16 cellular contexts compared by ENCODE assay signal in the genomic region with DNA sequence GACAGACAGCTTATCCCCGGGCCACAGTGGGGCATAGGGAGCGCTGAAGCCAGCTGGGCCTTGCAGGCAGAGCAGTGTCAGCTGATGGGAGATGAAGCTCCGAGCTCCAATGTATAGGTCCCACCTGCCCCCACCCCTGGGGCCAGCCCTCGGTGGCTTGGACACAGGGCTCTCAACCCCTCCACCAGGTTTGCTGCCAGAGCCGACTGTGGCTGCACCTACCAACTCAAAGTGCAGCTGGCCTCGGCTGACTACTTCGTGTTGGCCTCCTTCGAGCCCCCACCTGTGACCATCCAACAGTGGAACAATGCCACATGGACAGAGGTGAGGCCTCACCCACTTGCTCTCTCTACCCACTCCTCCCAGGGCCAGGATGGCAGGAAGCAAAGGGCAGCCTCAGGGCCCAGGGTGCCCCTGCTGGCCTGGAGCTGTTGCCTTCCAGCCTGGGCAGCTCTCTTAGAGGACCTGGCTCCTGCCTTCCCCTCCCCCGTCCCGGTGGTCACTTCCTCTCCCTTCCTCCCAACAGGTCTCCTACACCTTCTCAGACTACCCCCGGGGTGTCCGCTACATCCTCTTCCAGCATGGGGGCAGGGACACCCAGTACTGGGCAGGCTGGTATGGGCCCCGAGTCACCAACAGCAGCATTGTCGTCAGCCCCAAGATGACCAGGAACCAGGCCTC. TPM values are rescaled to one million over a fixed set of nuclear protein-coding genes. Genes with fewer than 3 reads are reported as not detected.
DNase-seq lines count a peak whose midpoint lies in the region; ATAC-seq and TF ChIP-seq lines count a peak whose summit lies in the region.
"Had no signal": no experiment of that assay in that cellular context is flagged by ENCODE, and none has a peak within 500 bp of the region (broad histone marks: within the 10 kb centered on the region; RNA-seq: fewer than 3 reads in every experiment).

No MANE protein-coding gene starts in this region.

- no peak overlapping the region; the same call in 1 of the 2 replicates for H3K27ac Mint-ChIP-seq in GM23338

- peak; percentile 23; the same call in 1 of the 2 replicates for ATAC-seq in Panc1
- ATAC-seq in GM23338, result no peak

- H3K27ac ChIP-seq in Panc1 (ENCODE audit: low read length), result no peak overlapping the region
- no peak overlapping the region for H3K27ac ChIP-seq in smooth muscle cell (ENCODE audit: low read depth)
- no peak overlapping the region for H3K27ac ChIP-seq in GM23338 (ENCODE audit: low read depth)
- H3K27ac ChIP-seq: C4-2B, GM23248, RWPE1, SJSA1 had no signal

- H3K4me2 ChIP-seq in smooth muscle cell (no peak overlapping the region), GM23338 (no peak overlapping the region)

- H3F3A ChIP-seq in smooth muscle cell (ENCODE audit: low read depth) (no peaks in the 10 kb centered on the region), GM23338 (replicated peaks; ENCODE audit: low read depth) (peaks cover 35% of the 10 kb centered on the region)

- H3K9me3 ChIP-seq in Panc1 (ENCODE audit: control insufficient read depth, insufficient read depth, low read depth, low read length), result no peaks in the 10 kb centered on the region
- H3K9me3 ChIP-seq in smooth muscle cell (replicated peaks; ENCODE audit: low read depth), result no peaks in the 10 kb centered on the region
- H3K9me3 ChIP-seq: SJSA1 had no signal

- in situ Hi-C loops in Panc1 (cut with HindIII; ENCODE audit: low pct_unique_long_range_greater_than_20kb, low sequenced_read_pairs), result no loop called here

- H3K9me3 Mint-ChIP-seq in GM23338, result no peaks in the 10 kb centered on the region

- CTCF ChIA-PET in Panc1 (lab: Charles Lee), result interaction anchor here (0.9 to 1.4 kb wide), 2 partner anchors 9 to 48 kb away, joined by 5 to 7 read pairs; partner anchors contain the start of gene FBXO6

- peak; percentile 54 for DNase-seq in H7
- no peak for DNase-seq in Panc1 (ENCODE audit: low read depth, low spot score)
- peak; percentile 11 for DNase-seq in iPS-NIHi11 (ENCODE audit: low spot score)
- DNase-seq in foreskin fibroblast, result no peak
- no peak for DNase-seq in smooth muscle cell (lab: John Stamatoyannopoulos, UW; ENCODE audit: unreplicated experiment)
- DNase-seq in GM23338 (ENCODE audit: low spot score), result no peak
- DNase-seq: DND-41, GM23248, KG1, NCI-H1417 treated with DMSO at 0.1 percent for 48 hours, NCI-H2029, NCI-H2171 treated with DMSO at 0.1 percent for 48 hours, NCI-H748 treated with DMSO at 0.1 percent for 48 hours had no signal

- intact Hi-C loops in Panc1 (cut with micrococcal nuclease; ENCODE audit: unreplicated experiment), result no loop called here

- H2AFZ ChIP-seq in smooth muscle cell (ENCODE audit: low read depth), result no peak overlapping the region
- H2AFZ ChIP-seq in GM23338, result no peak overlapping the region
- H2AFZ ChIP-seq: GM23248 had no signal

- H3K27me3 ChIP-seq in H7 (ENCODE audit: control insufficient read depth, insufficient read depth, low read length) (no peaks in the 10 kb centered on the region), Panc1 (ENCODE audit: control insufficient read depth, insufficient read depth, low read length) (no peaks in the 10 kb centered on the region), smooth muscle cell (ENCODE audit: low read depth) (no peaks in the 10 kb centered on the region), GM23338 (ENCODE audit: insufficient read depth) (no peaks in the 10 kb centered on the region)
- H3K27me3 ChIP-seq: SJSA1 had no signal

- no peak overlapping the region for H3K9ac ChIP-seq in smooth muscle cell (ENCODE audit: low read depth)
- H3K9ac ChIP-seq: GM23248 had no signal

- BruUV-seq in Panc1 (replicated peaks; lab: Mats Ljungman, UMichigan), result no TSS peak

- TF ChIP-seq CTCF in Panc1 (IDR thresholded peaks at IDR 0.05), result no peak
- TF ChIP-seq CTCF in foreskin fibroblast (IDR thresholded peaks at IDR 0.05; ENCODE audit: low read depth, low read length), result no peak
- TF ChIP-seq CTCF in smooth muscle cell (IDR thresholded peaks at IDR 0.05; ENCODE audit: borderline replicate concordance, insufficient read depth, poor library complexity, severe bottlenecking), result no peak
- no peak for TF ChIP-seq CTCF in GM23338 (conservative IDR thresholded peaks at IDR 0.05; ENCODE audit: low read depth in 2 of 2)

- H3K27me3 Mint-ChIP-seq in GM23338 (ENCODE audit: insufficient read depth, low read depth, poor library complexity), result peaks cover 24% of the 10 kb centered on the region

- H3K4me3 ChIP-seq in H7 (ENCODE audit: insufficient read depth, low read depth, low read length) (no peak overlapping the region), Panc1 (ENCODE audit: low read depth in 2 of 2, low read length in 2 of 2) (no peak overlapping the region), foreskin fibroblast (ENCODE audit: low read depth in 1 of 2, low read length in 2 of 2) (no peak overlapping the region), smooth muscle cell (no peak overlapping the region), GM23338 (no peak overlapping the region)
- H3K4me3 ChIP-seq: GM23248, SJSA1 had no signal

- POLR2A ChIA-PET in Panc1 (lab: Charles Lee), result no interaction called here

- peaks cover 13% of the 10 kb centered on the region for H3K4me1 Mint-ChIP-seq in GM23338

- no peaks in the 10 kb centered on the region for H3K9me2 ChIP-seq in GM23338 (ENCODE audit: insufficient read depth)

- H3K36me3 ChIP-seq in H7 (replicated peaks; ENCODE audit: control insufficient read depth, insufficient read depth, low read length) (peaks cover 58% of the 10 kb centered on the region), Panc1 (ENCODE audit: control insufficient read depth, insufficient read depth, low read length) (peaks cover 2% of the 10 kb centered on the region; the same call in 1 of the 2 replicates), smooth muscle cell (ENCODE audit: low read depth) (no peaks in the 10 kb centered on the region), GM23338 (ENCODE audit: insufficient read depth) (peaks cover 42% of the 10 kb centered on the region)

- H3K79me2 ChIP-seq in smooth muscle cell (ENCODE audit: low read depth) (no peaks in the 10 kb centered on the region), GM23338 (replicated peaks; ENCODE audit: insufficient read depth) (peaks cover 15% of the 10 kb centered on the region)

- WGBS in smooth muscle cell (ENCODE audit: low lambda C conversion rate), result 97% methylated on average over 14 of the region's 14 CpGs

- H3K4me1 ChIP-seq in Panc1 (ENCODE audit: control insufficient read depth, insufficient read depth, low read length) (peaks cover 8% of the 10 kb centered on the region; the same call in 1 of the 2 replicates), smooth muscle cell (ENCODE audit: low read depth) (no peaks in the 10 kb centered on the region), GM23338 (ENCODE audit: insufficient read depth) (peaks cover 5% of the 10 kb centered on the region; the same call in 1 of the 2 replicates)
- H3K4me1 ChIP-seq: SJSA1 had no signal

- no peak overlapping the region for H3K4me3 Mint-ChIP-seq in GM23338

- H4K20me1 ChIP-seq in smooth muscle cell (ENCODE audit: low read depth) (no peaks in the 10 kb centered on the region), GM23338 (replicated peaks; ENCODE audit: insufficient read depth) (peaks cover 25% of the 10 kb centered on the region)

- peaks cover 89% of the 10 kb centered on the region for H3K36me3 Mint-ChIP-seq in GM23338 (ENCODE audit: low read depth)

TF ChIP-seq in GM23338, 12 proteins besides CTCF, POLR2A, EP300 and RAD21 (continues in another document):
- TF ChIP-seq ZNF114 (CRISPR knock-in tag; IDR thresholded peaks at IDR 0.05), result no peak

RNA-seq across cellular contexts. Expression of gene MAD2L2, which starts 7.7 kb away (rescaled TPM):
- 786 and 983 TPM in 2 replicates for total RNA-seq in H7 (2014; rRNA removed; shearing (Covaris generic))
- total RNA-seq in Panc1 (2021; ENCODE audit: unreplicated experiment) (84.8 TPM), smooth muscle cell (34.0 and 46.0 TPM in 2 replicates)
- 115 TPM for polyA plus RNA-seq in Panc1 (2012; ENCODE audit: insufficient read length)
- polyA plus RNA-seq in smooth muscle cell (81.2 and 87.4 TPM in 2 replicates), GM23338 (2016; fragmentation: Nextera tagmentation; extraction: Ambion mirVana) (478 and 498 TPM in 2 replicates)
- total RNA-seq in GM23338 (2014; rRNA removed; shearing (Covaris generic)), result 474 and 552 TPM in 2 replicates

RNA-seq across cellular contexts. Expression of gene FBXO6, which starts 9.2 kb away (rescaled TPM):
- total RNA-seq in H7 (2014; rRNA removed; shearing (Covaris generic)), result 1.7 and 3.4 TPM in 2 replicates
- total RNA-seq in Panc1 (2021; ENCODE audit: unreplicated experiment), result 37.5 TPM
- polyA plus RNA-seq in Panc1 (2012; ENCODE audit: insufficient read length), result 64.6 TPM
- total RNA-seq in smooth muscle cell, result 4.3 and 7.4 TPM in 2 replicates
- polyA plus RNA-seq in smooth muscle cell, result 12.8 and 13.2 TPM in 2 replicates
- 0.58 and 0.90 TPM in 2 replicates for total RNA-seq in GM23338 (2014; rRNA removed; shearing (Covaris generic))
- polyA plus RNA-seq in GM23338 (2016; fragmentation: Nextera tagmentation; extraction: Ambion mirVana), result 0.40 and 0.89 TPM in 2 replicates

RNA-seq across cellular contexts. Expression of gene DRAXIN, which starts 18.3 kb away (rescaled TPM):
- 52.4 and 60.1 TPM in 2 replicates for total RNA-seq in H7 (2014; rRNA removed; shearing (Covaris generic))
- 0.13 TPM for total RNA-seq in Panc1 (2021; ENCODE audit: unreplicated experiment)
- 0.11 TPM for polyA plus RNA-seq in Panc1 (2012; ENCODE audit: insufficient read length)
- 0.09 TPM in 1 of 2 replicates, not detected in the other for total RNA-seq in smooth muscle cell
- polyA plus RNA-seq in smooth muscle cell, result 0.15 and 0.27 TPM in 2 replicates
- total RNA-seq in GM23338 (2014; rRNA removed; shearing (Covaris generic)), result 22.6 and 23.0 TPM in 2 replicates
- polyA plus RNA-seq in GM23338 (2016; fragmentation: Nextera tagmentation; extraction: Ambion mirVana), result 7.4 and 7.6 TPM in 2 replicates
- total RNA-seq: SJSA1 had no signal

RNA-seq across cellular contexts. Expression of gene FBXO44, which starts 18.6 kb away (rescaled TPM):
- 24.5 and 32.4 TPM in 2 replicates for total RNA-seq in H7 (2014; rRNA removed; shearing (Covaris generic))
- total RNA-seq in Panc1 (2021; ENCODE audit: unreplicated experiment) (70.8 TPM), smooth muscle cell (9.0 and 10.4 TPM in 2 replicates)
- 123 TPM for polyA plus RNA-seq in Panc1 (2012; ENCODE audit: insufficient read length)
- polyA plus RNA-seq in smooth muscle cell (16.2 and 20.8 TPM in 2 replicates), GM23338 (2016; fragmentation: Nextera tagmentation; extraction: Ambion mirVana) (22.0 and 22.3 TPM in 2 replicates)
- total RNA-seq in GM23338 (2014; rRNA removed; shearing (Covaris generic)), result 28.9 and 30.8 TPM in 2 replicates

RNA-seq across cellular contexts. Expression of gene FBXO2, which starts 19.0 kb away (rescaled TPM):
- 46.0 and 46.7 TPM in 2 replicates for total RNA-seq in H7 (2014; rRNA removed; shearing (Covaris generic))
- total RNA-seq in Panc1 (2021; ENCODE audit: unreplicated experiment) (131 TPM), smooth muscle cell (4.6 and 15.6 TPM in 2 replicates)
- polyA plus RNA-seq in Panc1 (2012; ENCODE audit: insufficient read length), result 299 TPM
- polyA plus RNA-seq in smooth muscle cell (15.5 and 34.8 TPM in 2 replicates), GM23338 (2016; fragmentation: Nextera tagmentation; extraction: Ambion mirVana) (84.6 and 86.7 TPM in 2 replicates)
- 44.4 and 45.4 TPM in 2 replicates for total RNA-seq in GM23338 (2014; rRNA removed; shearing (Covaris generic))
- total RNA-seq: SJSA1 had no signal

Comparison
In these comparisons a context has a peak if more than half of its experiments do, and no peak if none do; other contexts are left out.
1. DNase-seq: peak in H7 (single experiment) and iPS-NIHi11 (single experiment); none in Panc1 (single experiment), foreskin fibroblast (0 of 2), smooth muscle cell (single experiment) and GM23338 (single experiment).
2. RNA of gene DRAXIN, which starts 18.3 kb away (total RNA-seq): 52.4 to 60.1 TPM in H7 and 22.6 to 23.0 TPM in GM23338; 0.13 TPM in Panc1 (single experiment) and 0.09 TPM in smooth muscle cell; every median in the first group is over 10 times any median in the second.